Comparison of ENCODE assay signal across 1 cellular context in the genomic region with DNA sequence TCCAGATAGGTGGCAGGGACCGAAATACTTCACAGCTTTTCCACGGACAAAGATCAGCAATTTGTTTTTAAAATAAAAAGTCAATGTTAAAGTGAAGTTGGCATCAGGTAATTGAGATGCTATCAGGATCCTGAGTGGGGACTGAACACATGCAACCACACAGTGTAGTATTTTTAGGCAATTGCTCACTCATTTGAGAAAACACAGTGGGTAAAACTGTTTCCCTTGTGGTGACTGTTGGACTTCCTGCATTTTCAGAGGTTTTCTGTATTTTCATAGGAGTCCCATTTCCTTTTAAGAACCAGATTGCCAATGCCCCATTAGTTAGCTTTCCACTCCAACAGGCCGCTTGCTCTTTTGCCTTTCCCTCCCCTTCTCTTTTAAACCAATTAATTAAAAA.
TF ChIP-seq lines count a peak whose summit lies in the region.

No MANE protein-coding gene starts in this region.

TF ChIP-seq in HepG2, 621 proteins besides CTCF, POLR2A, EP300 and RAD21 (continued from another document):
- TF ChIP-seq, protein P1, sequence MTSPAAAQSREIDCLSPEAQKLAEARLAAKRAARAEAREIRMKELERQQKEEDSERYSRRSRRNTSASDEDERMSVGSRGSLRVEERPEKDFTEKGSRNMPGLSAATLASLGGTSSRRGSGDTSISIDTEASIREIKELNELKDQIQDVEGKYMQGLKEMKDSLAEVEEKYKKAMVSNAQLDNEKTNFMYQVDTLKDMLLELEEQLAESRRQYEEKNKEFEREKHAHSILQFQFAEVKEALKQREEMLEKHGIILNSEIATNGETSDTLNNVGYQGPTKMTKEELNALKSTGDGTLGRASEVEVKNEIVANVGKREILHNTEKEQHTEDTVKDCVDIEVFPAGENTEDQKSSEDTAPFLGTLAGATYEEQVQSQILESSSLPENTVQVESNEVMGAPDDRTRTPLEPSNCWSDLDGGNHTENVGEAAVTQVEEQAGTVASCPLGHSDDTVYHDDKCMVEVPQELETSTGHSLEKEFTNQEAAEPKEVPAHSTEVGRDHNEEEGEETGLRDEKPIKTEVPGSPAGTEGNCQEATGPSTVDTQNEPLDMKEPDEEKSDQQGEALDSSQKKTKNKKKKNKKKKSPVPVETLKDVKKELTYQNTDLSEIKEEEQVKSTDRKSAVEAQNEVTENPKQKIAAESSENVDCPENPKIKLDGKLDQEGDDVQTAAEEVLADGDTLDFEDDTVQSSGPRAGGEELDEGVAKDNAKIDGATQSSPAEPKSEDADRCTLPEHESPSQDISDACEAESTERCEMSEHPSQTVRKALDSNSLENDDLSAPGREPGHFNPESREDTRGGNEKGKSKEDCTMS (CRISPR knock-in tag; conservative IDR thresholded peaks at IDR 0.05): no peak
